In the genomic region with DNA sequence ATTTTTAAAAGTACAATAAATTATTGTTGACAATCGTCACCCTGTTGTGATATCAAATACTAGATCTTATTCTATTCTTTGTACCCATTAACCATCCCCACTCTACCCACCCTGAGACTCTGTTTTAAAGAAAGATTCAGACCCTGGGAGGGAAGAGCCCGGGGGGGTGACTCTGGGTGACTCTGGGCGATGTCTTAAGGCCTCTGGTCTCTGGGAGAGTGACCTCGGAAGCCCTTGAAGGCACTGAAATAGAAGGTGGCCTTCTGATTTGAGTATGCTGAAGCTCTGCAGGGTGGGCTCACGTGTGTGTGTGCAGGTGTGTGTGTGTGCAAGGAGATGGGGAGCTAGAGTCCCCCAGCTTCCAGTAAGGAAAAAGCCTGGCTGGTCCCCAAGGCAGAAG, we compare ENCODE assay signal across 25 cellular contexts. TPM values are rescaled to one million over a fixed set of nuclear protein-coding genes. Genes with fewer than 3 reads are reported as not detected.
DNase-seq lines count a peak whose midpoint lies in the region; ATAC-seq, FAIRE-seq and TF ChIP-seq lines count a peak whose summit lies in the region.
"Had no signal": no experiment of that assay in that cellular context is flagged by ENCODE, and none has a peak within 500 bp of the region (broad histone marks: within the 10 kb centered on the region; RNA-seq: fewer than 3 reads in every experiment).

No MANE protein-coding gene starts in this region.

- H3K9me3 Mint-ChIP-seq in Calu3 (ENCODE audit: low read depth, unreplicated experiment) = peaks cover 14% of the 10 kb centered on the region
- H3K9me3 Mint-ChIP-seq in stimulated activated memory B cell treated with anti-CD40 and anti-IgM and Interleukin-4, amounts not matched to agents 10 μg/mL and 1 μg/mL and 100 μg/mL, for 72 hours = peaks cover 14% of the 10 kb centered on the region
- H3K9me3 Mint-ChIP-seq in activated naive CD4-positive, alpha-beta T cell treated with anti-CD3 and anti-CD28 coated beads, Interleukin-2, amount 50 U/mL, for 72 hours = peaks cover 0 to 16% of the 10 kb centered on the region in 2 donors
- H3K9me3 Mint-ChIP-seq: activated naive CD4-positive, alpha-beta T cell treated with anti-CD3 and anti-CD28 coated beads, Interleukin-2, amount 50 U/mL, for 24 hours had no signal

- peaks cover 68% of the 10 kb centered on the region for H3K4me1 Mint-ChIP-seq in Calu3 (ENCODE audit: low read depth, unreplicated experiment)
- H3K4me1 Mint-ChIP-seq in stimulated activated memory B cell treated with anti-CD40 and anti-IgM and Interleukin-4, amounts not matched to agents 10 μg/mL and 1 μg/mL and 100 μg/mL, for 72 hours = peaks cover 32% of the 10 kb centered on the region
- H3K4me1 Mint-ChIP-seq: brain had no signal

- peak overlapping the region; percentile 71 to 89 (median 84) for H3K27ac ChIP-seq in body of pancreas
- H3K27ac ChIP-seq in kidney (ENCODE audit: low read depth in 2 of 2, low read length in 2 of 2) = peak overlapping the region; percentile 95 to 96
- no peak overlapping the region for H3K27ac ChIP-seq in Karpas-422 (ENCODE audit: low read length)
- H3K27ac ChIP-seq: gastrocnemius medialis, HL-60, left ventricle myocardium inferior had no signal

- peak overlapping the region; percentile 97 for H3K27ac Mint-ChIP-seq in Calu3 (ENCODE audit: unreplicated experiment)
- peak overlapping the region; percentile 40 for H3K27ac Mint-ChIP-seq in stimulated activated memory B cell treated with anti-CD40 and anti-IgM and Interleukin-4, amounts not matched to agents 10 μg/mL and 1 μg/mL and 100 μg/mL, for 72 hours
- no peak overlapping the region for H3K27ac Mint-ChIP-seq in activated naive CD4-positive, alpha-beta T cell treated with anti-CD3 and anti-CD28 coated beads, Interleukin-2, amount 50 U/mL, for 72 hours
- H3K27ac Mint-ChIP-seq: activated naive CD4-positive, alpha-beta T cell treated with anti-CD3 and anti-CD28 coated beads, Interleukin-2, amount 50 U/mL, for 24 hours; brain; CD4-positive, CD25-positive, alpha-beta regulatory T cell; progenitor cell of endocrine pancreas had no signal

- H3K4me1 ChIP-seq in body of pancreas = peaks cover 23% of the 10 kb centered on the region
- H3K4me1 ChIP-seq in kidney (ENCODE audit: control insufficient read depth in 1 of 2, insufficient read depth in 1 of 2, low read depth in 1 of 2, low read length in 2 of 2) = peaks cover 0 to 10% of the 10 kb centered on the region in 2 donors
- 0 out of 2 replicates have a peak, but pooled peaks cover 5% of the 10 kb centered on the region for H3K4me1 ChIP-seq in Karpas-422 (ENCODE audit: low read length)
- H3K4me1 ChIP-seq: gastrocnemius medialis, HAP-1, left ventricle myocardium inferior had no signal

- WGBS in body of pancreas, 2 donors = 51 to 61% methylated on average over 5 of the region's 5 CpGs

- no peaks in the 10 kb centered on the region for H4K20me1 ChIP-seq in Karpas-422 (ENCODE audit: insufficient read depth, low read depth, low read length)

- no peaks in the 10 kb centered on the region for H3K79me2 ChIP-seq in Karpas-422 (ENCODE audit: low read length)

- no peak for ATAC-seq in body of pancreas
- ATAC-seq in stimulated activated memory B cell treated with anti-CD40 and anti-IgM and Interleukin-4, amounts not matched to agents 10 μg/mL and 1 μg/mL and 100 μg/mL, for 72 hours = no peak
- ATAC-seq in activated naive CD4-positive, alpha-beta T cell treated with anti-CD3 and anti-CD28 coated beads, Interleukin-2, amount 50 U/mL, for 72 hours = no peak
- ATAC-seq in GM18870 (IDR thresholded peaks at IDR 0.05; ENCODE audit: unreplicated experiment) = no peak
- ATAC-seq: gastrocnemius medialis had no signal

- DNase-seq in Calu3 (no peak), body of pancreas (no peak), kidney (no peak), Karpas-422 (no peak)
- no peak for DNase-seq in activated naive CD4-positive, alpha-beta T cell treated with anti-CD3 and anti-CD28 coated beads, Interleukin-2, amount 50 U/mL, for 72 hours (ENCODE audit: low spot score in 2 of 2)
- no peak for DNase-seq in stimulated activated CD4-positive, alpha-beta T cell treated with anti-CD3 and anti-CD28 coated beads, Interleukin-2, amount 100 ng/mL, for 48 hours
- DNase-seq: activated CD4-positive, alpha-beta T cell treated with anti-CD3 and anti-CD28 coated beads, Interleukin-2, amount 50 U/mL, for 48 hours; activated T-cell treated with anti-CD3 and anti-CD28 coated beads for 4 hours; CD4-positive, CD25-positive, alpha-beta regulatory T cell; gastrocnemius medialis; KBM-7; left ventricle myocardium inferior; NCI-H2029; NCI-H446 treated with DMSO at 0.1 percent for 48 hours; SHP77 treated with DMSO at 0.1 percent for 48 hours; stimulated activated CD4-positive, alpha-beta T cell treated with anti-CD3 and anti-CD28 coated beads, Interleukin-4, amount 100 ng/mL, for 4 hours; T-helper 1 cell had no signal

- H3K9ac ChIP-seq in kidney (ENCODE audit: low read length in 2 of 2) = peak overlapping the region in 1 of 2 donors; percentile 67
- no peak overlapping the region for H3K9ac ChIP-seq in Karpas-422 (ENCODE audit: low read length)

- H3K36me3 ChIP-seq in body of pancreas (replicated peaks in 1 of 2; ENCODE audit: insufficient read depth in 1 of 2, low read depth in 2 of 2) (no peaks in the 10 kb centered on the region), kidney (ENCODE audit: control insufficient read depth in 1 of 2, insufficient read depth in 2 of 2, low read length in 2 of 2) (no peaks in the 10 kb centered on the region), Karpas-422 (ENCODE audit: insufficient read depth, low read length) (no peaks in the 10 kb centered on the region)
- H3K36me3 ChIP-seq: gastrocnemius medialis, HAP-1, left ventricle myocardium inferior had no signal

- no peak for TF ChIP-seq POLR2A in body of pancreas (IDR thresholded peaks at IDR 0.05)

- H3K9me3 ChIP-seq in body of pancreas (no peaks in the 10 kb centered on the region), kidney (ENCODE audit: control insufficient read depth in 1 of 2, low read length in 2 of 2) (peaks cover 0 to 6% of the 10 kb centered on the region in 2 donors), Karpas-422 (ENCODE audit: low read length) (peaks cover 3% of the 10 kb centered on the region; the same call in 1 of the 2 replicates)
- H3K9me3 ChIP-seq: gastrocnemius medialis, HAP-1 had no signal

- intact Hi-C loops in Calu3 (cut with micrococcal nuclease; ENCODE audit: unreplicated experiment) (loop anchor here (2.0 to 5.0 kb wide), 2 partner anchors 16 to 32 kb away; no protein-coding TSS in a partner anchor), body of pancreas (cut with DNase I) (no loop called here), kidney (cut with DNase I) (no loop called here)

- no peak for FAIRE-seq in kidney (lab: Jason Lieb, UNC)

- H2AFZ ChIP-seq in Karpas-422 (ENCODE audit: low read length) = no peak overlapping the region

- peak overlapping the region; percentile 65 for H3K4me3 Mint-ChIP-seq in Calu3 (ENCODE audit: low read depth, unreplicated experiment)
- H3K4me3 Mint-ChIP-seq in stimulated activated memory B cell treated with anti-CD40 and anti-IgM and Interleukin-4, amounts not matched to agents 10 μg/mL and 1 μg/mL and 100 μg/mL, for 72 hours = no peak overlapping the region
- H3K4me3 Mint-ChIP-seq: activated naive CD4-positive, alpha-beta T cell treated with anti-CD3 and anti-CD28 coated beads, Interleukin-2, amount 50 U/mL, for 24 hours; CD4-positive, CD25-positive, alpha-beta regulatory T cell had no signal

- no peaks in the 10 kb centered on the region for H3K9me2 ChIP-seq in Karpas-422 (replicated peaks; ENCODE audit: insufficient read depth, low read length)

- CTCF ChIA-PET in Calu3 (lab: Charles Lee) = interaction anchor here (1.6 to 1.9 kb wide), 2 partner anchors 19 to 31 kb away, joined by 10 read pairs; no protein-coding TSS in a partner anchor

- H3K27me3 ChIP-seq in body of pancreas (no peaks in the 10 kb centered on the region), Karpas-422 (ENCODE audit: low read length) (peaks cover 3% of the 10 kb centered on the region; the same call in 1 of the 2 replicates)

- no peak overlapping the region for H3K4me2 ChIP-seq in Karpas-422 (ENCODE audit: low read depth, low read length, poor library complexity, severe bottlenecking)

- H3K36me3 Mint-ChIP-seq in Calu3 (ENCODE audit: insufficient read depth, unreplicated experiment) = peaks cover 75% of the 10 kb centered on the region
- peaks cover 36% of the 10 kb centered on the region for H3K36me3 Mint-ChIP-seq in stimulated activated memory B cell treated with anti-CD40 and anti-IgM and Interleukin-4, amounts not matched to agents 10 μg/mL and 1 μg/mL and 100 μg/mL, for 72 hours
- H3K36me3 Mint-ChIP-seq in activated naive CD4-positive, alpha-beta T cell treated with anti-CD3 and anti-CD28 coated beads, Interleukin-2, amount 50 U/mL, for 72 hours = peaks cover 0 to 18% of the 10 kb centered on the region in 2 donors
- H3K36me3 Mint-ChIP-seq: activated naive CD4-positive, alpha-beta T cell treated with anti-CD3 and anti-CD28 coated beads, Interleukin-2, amount 50 U/mL, for 24 hours; CD4-positive, CD25-positive, alpha-beta regulatory T cell had no signal

- no peak overlapping the region for H3K4me3 ChIP-seq in body of pancreas
- H3K4me3 ChIP-seq in kidney (ENCODE audit: low read length in 2 of 2) = no peak overlapping the region
- no peak overlapping the region for H3K4me3 ChIP-seq in Karpas-422 (ENCODE audit: low read length)
- H3K4me3 ChIP-seq: gastrocnemius medialis, HAP-1, left ventricle myocardium inferior had no signal

- H3K27me3 Mint-ChIP-seq in Calu3 (ENCODE audit: unreplicated experiment) = no peaks in the 10 kb centered on the region
- H3K27me3 Mint-ChIP-seq in stimulated activated memory B cell treated with anti-CD40 and anti-IgM and Interleukin-4, amounts not matched to agents 10 μg/mL and 1 μg/mL and 100 μg/mL, for 72 hours = no peaks in the 10 kb centered on the region
- H3K27me3 Mint-ChIP-seq: activated naive CD4-positive, alpha-beta T cell treated with anti-CD3 and anti-CD28 coated beads, Interleukin-2, amount 50 U/mL, for 24 hours had no signal

- no TSS peak for BruUV-seq in Calu3 (replicated peaks; lab: Mats Ljungman, UMichigan)

- TF ChIP-seq CTCF in Calu3 (IDR thresholded peaks at IDR 0.05; ENCODE audit: unreplicated experiment) (no peak), body of pancreas (IDR thresholded peaks at IDR 0.05) (no peak), kidney (IDR thresholded peaks at IDR 0.05; ENCODE audit: borderline replicate concordance, extremely low read depth, insufficient read depth) (no peak)

RNA-seq across cellular contexts. Expression of a gene that starts 9.7 kb away (rescaled TPM):
- total RNA-seq in Calu3 (2022) = 173 and 220 TPM in 2 replicates
- 10 to 100 TPM; 19.7 to 19.8 TPM for total RNA-seq in body of pancreas
- total RNA-seq in kidney = 48.2 TPM
- 36.4 TPM for polyA plus RNA-seq in kidney (ENCODE audit: insufficient read depth, low read depth, low replicate concordance)
- total RNA-seq in Karpas-422 (2014; rRNA removed; shearing (Covaris generic); ENCODE audit: low replicate concordance) = not detected in 2 replicates
- total RNA-seq in activated naive CD4-positive, alpha-beta T cell treated with anti-CD3 and anti-CD28 coated beads, Interleukin-2, amount 50 U/mL, for 72 hours = 10 to 100 TPM in 1 of 2 donors, 1 to 10 TPM in 1; 9.2 to 19.9 TPM

RNA-seq across cellular contexts. Expression of a gene that starts 30.6 kb away (rescaled TPM):
- total RNA-seq in Calu3 (2022) = 37.4 and 39.1 TPM in 2 replicates
- total RNA-seq in body of pancreas = 10 to 100 TPM in 1 of 2 donors, 1 to 10 TPM in 1; 9.6 to 25.1 TPM
- total RNA-seq in kidney = 14.7 TPM
- polyA plus RNA-seq in kidney (ENCODE audit: insufficient read depth, low read depth, low replicate concordance) = 4.8 TPM
- total RNA-seq in Karpas-422 (2014; rRNA removed; shearing (Covaris generic); ENCODE audit: low replicate concordance) = 14.5 and 20.5 TPM in 2 replicates
- total RNA-seq in activated naive CD4-positive, alpha-beta T cell treated with anti-CD3 and anti-CD28 coated beads, Interleukin-2, amount 50 U/mL, for 72 hours = 10 to 100 TPM; 18.8 to 20.7 TPM

RNA-seq across cellular contexts. Expression of a gene that starts 38.2 kb away (rescaled TPM):
- total RNA-seq in Calu3 (2022) (0.71 and 1.3 TPM in 2 replicates), body of pancreas (not detected), kidney (0.13 TPM)
- 0.17 TPM for polyA plus RNA-seq in kidney (ENCODE audit: insufficient read depth, low read depth, low replicate concordance)
- not detected in 2 replicates for total RNA-seq in Karpas-422 (2014; rRNA removed; shearing (Covaris generic); ENCODE audit: low replicate concordance)
- total RNA-seq in activated naive CD4-positive, alpha-beta T cell treated with anti-CD3 and anti-CD28 coated beads, Interleukin-2, amount 50 U/mL, for 72 hours = not detected
- total RNA-seq: CD4-positive, CD25-positive, alpha-beta regulatory T cell; gastrocnemius medialis; left ventricle myocardium inferior; temporal lobe had no signal
- polyA plus RNA-seq: CD4-positive, CD25-positive, alpha-beta regulatory T cell had no signal

Comparison
In these comparisons a context has a peak if more than half of its experiments do, and no peak if none do; other contexts are left out.
1. H3K27ac Mint-ChIP-seq: peak in Calu3 (single experiment) and stimulated activated memory B cell treated with anti-CD40 and anti-IgM and Interleukin-4, amounts not matched to agents 10 μg/mL and 1 μg/mL and 100 μg/mL, for 72 hours (single experiment); none in activated naive CD4-positive, alpha-beta T cell treated with anti-CD3 and anti-CD28 coated beads, Interleukin-2, amount 50 U/mL, for 72 hours (0 of 2).
2. RNA of a gene that starts 9.7 kb away (total RNA-seq): 173 to 220 TPM in Calu3, 48.2 TPM in kidney (single experiment), 9.2 to 19.9 TPM in activated naive CD4-positive, alpha-beta T cell treated with anti-CD3 and anti-CD28 coated beads, Interleukin-2, amount 50 U/mL, for 72 hours and 19.7 to 19.8 TPM in body of pancreas; not detected in Karpas-422; every median in the first group is over 10 times any median in the second.